In genomic region chr12:31017535-31017934, GRCh38 we compare ENCODE assay signal across 2 cellular contexts.
TF ChIP-seq lines count a peak whose summit lies in the region.

No MANE protein-coding gene starts in this region.

TF ChIP-seq in IMR-90, 13 proteins besides CTCF, POLR2A, EP300 and RAD21:
- no peak for TF ChIP-seq RCOR1 (IDR thresholded peaks at IDR 0.05; ENCODE audit: insufficient replicate concordance, low read length)
TF ChIP-seq in IMR-90: peak in this region for 0.

TF ChIP-seq in endothelial cell of umbilical vein, 7 proteins besides CTCF, POLR2A, EP300 and RAD21:
- TF ChIP-seq EZH2 (IDR thresholded peaks at IDR 0.05; ENCODE audit: borderline replicate concordance, low read depth, low read length, severe bottlenecking) (no peak), FOS (IDR thresholded peaks at IDR 0.05; ENCODE audit: borderline replicate concordance, insufficient read depth, low read length) (no peak), MAX (IDR thresholded peaks at IDR 0.05; ENCODE audit: insufficient read depth, insufficient read length) (no peak), JUN (IDR thresholded peaks at IDR 0.05; ENCODE audit: borderline replicate concordance, insufficient read depth, insufficient read length, low read depth) (no peak), GATA2 (IDR thresholded peaks at IDR 0.05; ENCODE audit: insufficient read depth, insufficient read length, low read depth, low read length) (no peak), MYC (IDR thresholded peaks at IDR 0.05; ENCODE audit: low read depth, low read length) (no peak), POLR2AphosphoS5 (IDR thresholded peaks at IDR 0.05; ENCODE audit: insufficient read depth, low read depth, low read length) (no peak)
